ENCODE assay signal across 8 cellular contexts in genomic region chr22:20783844-20784723, GRCh38. TPM values are rescaled to one million over a fixed set of nuclear protein-coding genes. Genes with fewer than 3 reads are reported as not detected.
DNase-seq lines count a peak whose midpoint lies in the region; ATAC-seq and TF ChIP-seq lines count a peak whose summit lies in the region.

No MANE protein-coding gene starts in this region.

- no peak overlapping the region for H3K4me3 ChIP-seq in GM12875 (ENCODE audit: low read depth, low read length)
- no peak overlapping the region for H3K4me3 ChIP-seq in esophagus muscularis mucosa
- H3K4me3 ChIP-seq in neural cell (ENCODE audit: low read length): no peak overlapping the region

- H3K36me3 Mint-ChIP-seq in activated CD4-positive, alpha-beta T cell treated with anti-CD3 and anti-CD28 coated beads, Interleukin-2, amount 10 ng/mL, durations not matched to agents 24 days and 14 days (ENCODE audit: low read depth): peaks cover 14% of the 10 kb centered on the region

- intact Hi-C loops in activated CD4-positive, alpha-beta T cell treated with anti-CD3 and anti-CD28 coated beads, Interleukin-2, amount 10 ng/mL, durations not matched to agents 24 days and 14 days (cut with micrococcal nuclease): no loop called here
- intact Hi-C loops in esophagus muscularis mucosa (cut with DNase I): no loop called here

- peaks cover 9% of the 10 kb centered on the region for H3K4me1 Mint-ChIP-seq in activated CD4-positive, alpha-beta T cell treated with anti-CD3 and anti-CD28 coated beads, Interleukin-2, amount 10 ng/mL, durations not matched to agents 24 days and 14 days

- no peaks in the 10 kb centered on the region for H3K27me3 Mint-ChIP-seq in activated CD4-positive, alpha-beta T cell treated with anti-CD3 and anti-CD28 coated beads, Interleukin-2, amount 10 ng/mL, durations not matched to agents 24 days and 14 days

- H3K9ac ChIP-seq in neural cell (ENCODE audit: low read length): no peak overlapping the region

- no peak overlapping the region for H3K4me3 Mint-ChIP-seq in activated CD4-positive, alpha-beta T cell treated with anti-CD3 and anti-CD28 coated beads, Interleukin-2, amount 10 ng/mL, durations not matched to agents 24 days and 14 days

- H3K9me3 Mint-ChIP-seq in activated CD4-positive, alpha-beta T cell treated with anti-CD3 and anti-CD28 coated beads, Interleukin-2, amount 10 ng/mL, durations not matched to agents 24 days and 14 days: no peaks in the 10 kb centered on the region

- TF ChIP-seq POLR2A in esophagus muscularis mucosa (IDR thresholded peaks at IDR 0.05; ENCODE audit: low read depth): no peak

- H3F3A ChIP-seq in neural cell (ENCODE audit: insufficient read depth, low read length, poor library complexity, severe bottlenecking): no peaks in the 10 kb centered on the region

- TF ChIP-seq CTCF in GM12875 (IDR thresholded peaks at IDR 0.05; ENCODE audit: borderline replicate concordance, insufficient read depth, low read depth, low read length): peak; percentile 77
- TF ChIP-seq CTCF in esophagus muscularis mucosa (IDR thresholded peaks at IDR 0.05): peak; percentile 32 to 66 (median 46)
- peak; percentile 51 for TF ChIP-seq CTCF in neural cell (IDR thresholded peaks at IDR 0.05; ENCODE audit: poor library complexity, severe bottlenecking)

- no peak overlapping the region for H3K27ac Mint-ChIP-seq in activated CD4-positive, alpha-beta T cell treated with anti-CD3 and anti-CD28 coated beads, Interleukin-2, amount 10 ng/mL, durations not matched to agents 24 days and 14 days

- H3K27ac ChIP-seq in esophagus muscularis mucosa (replicated peaks in 1 of 4) (no peak overlapping the region), neural cell (ENCODE audit: low read length) (no peak overlapping the region)

- TF ChIP-seq RAD21 in neural cell (conservative IDR thresholded peaks at IDR 0.05): no peak

- 70% methylated on average over 13 of the region's 14 CpGs for WGBS in esophagus muscularis mucosa

- H3K79me2 ChIP-seq in neural cell (replicated peaks; ENCODE audit: insufficient read depth, low read length): no peaks in the 10 kb centered on the region

- no peak for ATAC-seq in HG03159 (IDR thresholded peaks at IDR 0.05; ENCODE audit: unreplicated experiment)
- no peak for ATAC-seq in HG02798 (IDR thresholded peaks at IDR 0.05; ENCODE audit: poor library complexity, unreplicated experiment)

- no peak overlapping the region for H2AFZ ChIP-seq in neural cell (ENCODE audit: low read depth, low read length)

- H3K36me3 ChIP-seq in esophagus muscularis mucosa (peaks cover 13 to 77% (median 55%) of the 10 kb centered on the region in 4 donors), neural cell (ENCODE audit: insufficient read depth, low read length) (no peaks in the 10 kb centered on the region)

- H3K4me2 ChIP-seq in neural cell (ENCODE audit: low read length): no peak overlapping the region

- H3K27me3 ChIP-seq in esophagus muscularis mucosa: no peaks in the 10 kb centered on the region
- no peaks in the 10 kb centered on the region for H3K27me3 ChIP-seq in neural cell (ENCODE audit: insufficient read depth, low read depth, low read length)

- no peaks in the 10 kb centered on the region for H3K9me2 ChIP-seq in neural cell (ENCODE audit: insufficient read depth, low read length)

- H4K20me1 ChIP-seq in neural cell (ENCODE audit: insufficient read depth): no peaks in the 10 kb centered on the region

- no peak for TF ChIP-seq EP300 in esophagus muscularis mucosa (IDR thresholded peaks at IDR 0.05)
- no peak for TF ChIP-seq EP300 in neural cell (conservative IDR thresholded peaks at IDR 0.05; ENCODE audit: poor library complexity, severe bottlenecking)

- no peaks in the 10 kb centered on the region for H3K4me1 ChIP-seq in esophagus muscularis mucosa

- DNase-seq in AG20443 (ENCODE audit: low spot score) (peak; percentile 71), NCI-H2171 treated with DMSO at 0.1 percent for 48 hours (lab: John Stamatoyannopoulos, UW) (peak; percentile 59), esophagus muscularis mucosa (ENCODE audit: extremely low spot score) (no peak)
- peak; percentile 81 for DNase-seq in activated CD4-positive, alpha-beta T cell treated with anti-CD3 and anti-CD28 coated beads, Interleukin-2, amount 10 ng/mL, durations not matched to agents 24 days and 14 days

- H3K9me3 ChIP-seq in esophagus muscularis mucosa (no peaks in the 10 kb centered on the region), neural cell (ENCODE audit: low read length) (no peaks in the 10 kb centered on the region)

TF ChIP-seq in neural cell, 6 proteins besides CTCF, POLR2A, EP300 and RAD21:
- TF ChIP-seq MXI1 (conservative IDR thresholded peaks at IDR 0.05; ENCODE audit: poor library complexity, severe bottlenecking) (no peak), EZH2 (IDR thresholded peaks at IDR 0.05; ENCODE audit: borderline replicate concordance, insufficient read depth, low read length, poor library complexity, severe bottlenecking) (no peak), TAF1 (IDR thresholded peaks at IDR 0.05; ENCODE audit: low read depth) (no peak), REST (IDR thresholded peaks at IDR 0.05; ENCODE audit: borderline replicate concordance) (no peak), SMC3 (conservative IDR thresholded peaks at IDR 0.05; ENCODE audit: poor library complexity) (no peak), POLR2AphosphoS5 (IDR thresholded peaks at IDR 0.05) (no peak)

RNA-seq across cellular contexts. Expression of gene SERPIND1, which starts 10.2 kb away (rescaled TPM):
- total RNA-seq in activated CD4-positive, alpha-beta T cell treated with anti-CD3 and anti-CD28 coated beads, Interleukin-2, amount 10 ng/mL, durations not matched to agents 24 days and 14 days: not detected in 2 replicates
- under 1 TPM in 3 of 4 donors, not detected in 1; 0.46 to 0.83 (median 0.50) TPM for total RNA-seq in esophagus muscularis mucosa
- not detected in 2 replicates for polyA plus RNA-seq in neural cell
- polyA minus RNA-seq in neural cell: not detected in 2 replicates
